ENCODE assay signal across 8 cellular contexts in genomic region chr1:202343652-202344349, GRCh38. TPM values are rescaled to one million over a fixed set of nuclear protein-coding genes. Genes with fewer than 3 reads are reported as not detected.
DNase-seq lines count a peak whose midpoint lies in the region; ATAC-seq and TF ChIP-seq lines count a peak whose summit lies in the region.

No MANE protein-coding gene starts in this region.

- no peak overlapping the region for H3K4me3 ChIP-seq in lung

- H3K4me1 ChIP-seq in lung (ENCODE audit: control insufficient read depth in 2 of 2, insufficient read depth in 2 of 2, low read length in 2 of 2) = no peaks in the 10 kb centered on the region

- no peak overlapping the region for H3K27ac ChIP-seq in lung (ENCODE audit: low read depth in 1 of 2, low read length in 1 of 2)

- DNase-seq in CD14-positive monocyte (ENCODE audit: low spot score) = no peak
- no peak for DNase-seq in HEK293T (ENCODE audit: extremely low spot score)
- DNase-seq in NCI-H69 (lab: John Stamatoyannopoulos, UW) = peak; percentile 88
- peak; percentile 52 for DNase-seq in astrocyte of the hippocampus (ENCODE audit: low read depth, low spot score)
- no peak for DNase-seq in lung (ENCODE audit: low spot score)
- DNase-seq in omental fat pad (ENCODE audit: low spot score) = no peak
- no peak for DNase-seq in NK-92 treated with Interleukin-12 subunit alpha and Interleukin-12 subunit beta, amount 100 ng/mL, for 24 hours (lab: John Stamatoyannopoulos, UW)

- POLR2A ChIA-PET in HEK293T (lab: Yijun Ruan, JAX) = no interaction called here

- intact Hi-C loops in CD14-positive monocyte (cut with micrococcal nuclease) = loop anchor here in 1 of 2 donors (10.0 kb wide), 1 partner anchor 541 kb away; the partner anchor contains the start of gene RABIF

- H3K27ac Mint-ChIP-seq in CD14-positive monocyte = peak overlapping the region in 1 of 7 donors; percentile 46

- TF ChIP-seq CTCF in CD14-positive monocyte (IDR thresholded peaks at IDR 0.05) = peak; percentile 86
- peak; percentile 43 for TF ChIP-seq CTCF in lung (IDR thresholded peaks at IDR 0.05; ENCODE audit: control extremely low read depth, extremely low read depth)
- no peak for TF ChIP-seq CTCF in omental fat pad (IDR thresholded peaks at IDR 0.05)

- 67 to 72% methylated on average over 4 of the region's 4 CpGs for WGBS in lung, 2 donors

- no peaks in the 10 kb centered on the region for H3K9me3 Mint-ChIP-seq in CD14-positive monocyte

- peaks cover 0 to 3% (median 0%) of the 10 kb centered on the region in 3 donors for H3K27me3 Mint-ChIP-seq in CD14-positive monocyte (ENCODE audit: low read depth in 3 of 3)

- no peaks in the 10 kb centered on the region for H3K36me3 Mint-ChIP-seq in CD14-positive monocyte

- H3K9me3 ChIP-seq in lung (ENCODE audit: control insufficient read depth in 2 of 2, insufficient read depth in 1 of 2, low read length in 1 of 2) = no peaks in the 10 kb centered on the region

- H3K4me3 Mint-ChIP-seq in CD14-positive monocyte = peak overlapping the region in 1 of 2 donors; percentile 79

- no peak for ATAC-seq in lung (ENCODE audit: insufficient read depth, low FRiP score)
- no peak for ATAC-seq in omental fat pad (ENCODE audit: low FRiP score)
- no peak for ATAC-seq in GM18868 (IDR thresholded peaks at IDR 0.05; ENCODE audit: unreplicated experiment)

- CTCF ChIA-PET in HEK293T (lab: Yijun Ruan, JAX) = interaction anchor here (0.6 to 1.0 kb wide), 3 partner anchors 14 to 660 kb away, joined by 3 read pairs; no protein-coding TSS in a partner anchor

- H3K4me1 Mint-ChIP-seq in CD14-positive monocyte = peaks cover 22% of the 10 kb centered on the region

- H3K27me3 ChIP-seq in lung (ENCODE audit: control insufficient read depth, insufficient read depth) = no peaks in the 10 kb centered on the region

- H3K36me3 ChIP-seq in lung (ENCODE audit: control insufficient read depth in 2 of 2, insufficient read depth in 2 of 2, low read length in 2 of 2) = no peaks in the 10 kb centered on the region

TF ChIP-seq in HEK293T, 16 proteins besides CTCF, POLR2A, EP300 and RAD21:
- no peak for TF ChIP-seq L3MBTL2 (conservative IDR thresholded peaks at IDR 0.05)
- TF ChIP-seq ZNF384 (IDR thresholded peaks at IDR 0.05) = peak; percentile 85
- no peak for TF ChIP-seq FOXK2 (IDR thresholded peaks at IDR 0.05)

RNA-seq across cellular contexts. Expression of gene UBE2T, which starts 2.1 kb away (rescaled TPM):
- 1 to 10 TPM in 1 of 2 donors, under 1 TPM in 1; 0.38 to 1.3 TPM for polyA plus RNA-seq in CD14-positive monocyte
- 1 to 10 TPM; 3.7 to 6.3 TPM for total RNA-seq in lung
- 10 to 100 TPM; 10.4 to 10.9 TPM for polyA plus RNA-seq in lung
- total RNA-seq in omental fat pad = 1 to 10 TPM; 2.3 to 5.2 (median 3.2) TPM

RNA-seq across cellular contexts. Expression of gene PPP1R12B, which starts 4.7 kb away (rescaled TPM):
- polyA plus RNA-seq in CD14-positive monocyte (1 to 10 TPM; 1.3 to 1.7 TPM), lung (1 to 10 TPM; 6.0 to 7.0 TPM)
- total RNA-seq in lung (100 to 1,000 TPM in 1 of 2 donors, 10 to 100 TPM in 1; 37.0 to 122 TPM), omental fat pad (10 to 100 TPM; 44.5 to 92.1 (median 53.7) TPM)

Comparison
In these comparisons a context has a peak if more than half of its experiments do, and no peak if none do; other contexts are left out.
1. DNase-seq: peak in NCI-H69 (single experiment) and astrocyte of the hippocampus (single experiment); none in CD14-positive monocyte (single experiment), HEK293T (single experiment), lung (single experiment), omental fat pad (single experiment) and NK-92 treated with Interleukin-12 subunit alpha and Interleukin-12 subunit beta, amount 100 ng/mL, for 24 hours (single experiment).
2. CTCF ChIP-seq: peak in CD14-positive monocyte (single experiment) and lung (single experiment); none in omental fat pad (0 of 3).